8 cellular contexts compared by ENCODE assay signal in the genomic region with DNA sequence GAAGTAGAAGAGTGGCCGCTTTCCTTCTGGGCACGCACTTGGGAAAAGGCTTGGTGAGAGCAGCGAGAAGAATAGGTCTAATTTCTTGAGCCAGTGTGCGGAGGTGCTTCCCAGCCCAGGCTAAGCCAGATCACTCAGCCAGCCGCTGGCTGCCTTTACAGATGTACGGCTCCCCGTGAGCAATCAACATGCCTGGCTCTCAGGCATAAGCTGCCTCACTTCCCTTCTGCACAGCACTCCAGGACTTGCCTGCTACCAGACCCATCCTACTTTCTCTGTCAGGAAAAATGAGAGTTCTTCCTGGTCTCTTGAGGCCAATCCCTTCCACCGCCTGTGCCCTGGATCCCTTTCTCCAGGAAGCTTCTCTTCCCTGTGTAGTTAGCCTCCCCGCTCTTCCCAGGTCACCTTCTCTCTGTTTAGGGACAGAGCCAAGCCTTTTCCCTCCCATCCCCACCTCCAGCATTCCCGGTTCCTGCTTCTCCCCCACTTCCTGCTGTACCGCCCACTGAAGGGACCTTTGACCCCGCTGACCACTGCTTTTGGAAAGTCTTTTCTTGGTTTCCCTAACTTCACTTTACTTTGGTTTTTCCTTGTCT. TPM values are rescaled to one million over a fixed set of nuclear protein-coding genes. Genes with fewer than 3 reads are reported as not detected.
DNase-seq lines count a peak whose midpoint lies in the region; ATAC-seq and TF ChIP-seq lines count a peak whose summit lies in the region.

No MANE protein-coding gene starts in this region.

- no peak for TF ChIP-seq CTCF in GM10266 (IDR thresholded peaks at IDR 0.05; ENCODE audit: control insufficient read depth, insufficient read depth, low read depth, missing control alignments)

- no peak overlapping the region for H3K18ac ChIP-seq in neuronal stem cell (ENCODE audit: low read length)

- H2BK12ac ChIP-seq in neuronal stem cell (ENCODE audit: low read length): no peak overlapping the region

- no peak overlapping the region for H3K4me2 ChIP-seq in neuronal stem cell (ENCODE audit: insufficient read depth, low read length, poor library complexity, severe bottlenecking)

- peaks cover 4% of the 10 kb centered on the region for H3K36me3 Mint-ChIP-seq in effector memory CD8-positive, alpha-beta T cell (ENCODE audit: insufficient read depth)

- no peaks in the 10 kb centered on the region for H3K36me3 ChIP-seq in neuronal stem cell (replicated peaks in 1 of 2; ENCODE audit: control insufficient read depth in 2 of 2, insufficient read depth in 2 of 2, low read length in 2 of 2)

- no CpG with 5 or more reads among the region's 12 CpGs for WGBS in neuronal stem cell (ENCODE audit: extremely low coverage in 2 of 2, insufficient read length in 2 of 2, insufficient replicate concordance in 1 of 2), 2 donors

- no peaks in the 10 kb centered on the region for H3K9me3 ChIP-seq in neuronal stem cell (replicated peaks in 1 of 2; ENCODE audit: control insufficient read depth in 2 of 2, insufficient read depth in 1 of 2, low read depth in 1 of 2, low read length in 2 of 2)

- H2AK5ac ChIP-seq in neuronal stem cell (ENCODE audit: low read depth, low read length): no peak overlapping the region

- DNase-seq in GM10266 (ENCODE audit: extremely low spot score) (peak; percentile 26), NCI-H446 treated with DMSO at 0.1 percent for 48 hours (lab: John Stamatoyannopoulos, UW) (peak; percentile 6), neuronal stem cell (ENCODE audit: low spot score) (no peak), middle frontal gyrus (ENCODE audit: extremely low spot score, low spot score) (no peak), retina (no peak), iPS-NIHi11 (ENCODE audit: low spot score) (no peak)
- DNase-seq in effector memory CD8-positive, alpha-beta T cell: no peak

- H3K79me1 ChIP-seq in neuronal stem cell (ENCODE audit: low read depth, low read length): no peaks in the 10 kb centered on the region

- no peak overlapping the region for H2BK5ac ChIP-seq in neuronal stem cell (ENCODE audit: low read length)

- peak overlapping the region; percentile 96 for H3K4me3 Mint-ChIP-seq in effector memory CD8-positive, alpha-beta T cell

- peaks cover 4 to 8% of the 10 kb centered on the region in 2 donors for H3K4me1 ChIP-seq in neuronal stem cell (ENCODE audit: control insufficient read depth in 2 of 2, insufficient read depth in 1 of 2, low read depth in 1 of 2, low read length in 2 of 2)

- H3K14ac ChIP-seq in neuronal stem cell (ENCODE audit: low read length): no peak overlapping the region

- no peak overlapping the region for H2BK120ac ChIP-seq in neuronal stem cell (ENCODE audit: low read depth, low read length)

- H3K4me1 Mint-ChIP-seq in effector memory CD8-positive, alpha-beta T cell (ENCODE audit: low read depth in 2 of 2): peaks cover 37 to 49% of the 10 kb centered on the region in 2 donors

- no peaks in the 10 kb centered on the region for H3K27me3 Mint-ChIP-seq in effector memory CD8-positive, alpha-beta T cell

- H2AFZ ChIP-seq in neuronal stem cell (ENCODE audit: low read length): peak overlapping the region; percentile 83

- no peak for ATAC-seq in effector memory CD8-positive, alpha-beta T cell (replicated peaks)
- no peak for ATAC-seq in HG03442 (IDR thresholded peaks at IDR 0.05; ENCODE audit: unreplicated experiment)

- no peak overlapping the region for H3K9ac ChIP-seq in neuronal stem cell (ENCODE audit: low read depth, low read length, poor library complexity)

- no peaks in the 10 kb centered on the region for H3K9me3 Mint-ChIP-seq in effector memory CD8-positive, alpha-beta T cell

- no peak overlapping the region for H4K91ac ChIP-seq in neuronal stem cell (ENCODE audit: low read depth, low read length, poor library complexity)

- peak overlapping the region; percentile 97 for H3K27ac Mint-ChIP-seq in effector memory CD8-positive, alpha-beta T cell

- H4K8ac ChIP-seq in neuronal stem cell (ENCODE audit: low read depth, low read length): no peak overlapping the region

- no peak overlapping the region for H3K23ac ChIP-seq in neuronal stem cell (ENCODE audit: low read depth, low read length, poor library complexity)

- no peak overlapping the region for H3K27ac ChIP-seq in neuronal stem cell (replicated peaks; ENCODE audit: low read length)

- no peak overlapping the region for H3K4ac ChIP-seq in neuronal stem cell (ENCODE audit: low read length)

- H3K27me3 ChIP-seq in neuronal stem cell (ENCODE audit: control insufficient read depth in 3 of 3, insufficient read depth in 3 of 3, low read depth in 1 of 3, low read length in 3 of 3): peaks cover 0 to 2% (median 0%) of the 10 kb centered on the region in 3 experiments

- no peak overlapping the region for H2BK15ac ChIP-seq in neuronal stem cell (ENCODE audit: low read length)

- no peak overlapping the region for H3K4me3 ChIP-seq in neuronal stem cell (ENCODE audit: low read length in 2 of 2)

RNA-seq across cellular contexts. Expression of a gene that starts 1.1 kb away (rescaled TPM):
- polyA plus RNA-seq in neuronal stem cell (2013, experiment 1 of 2): not detected
- polyA plus RNA-seq in neuronal stem cell (2013, experiment 2 of 2): not detected

RNA-seq across cellular contexts. Expression of a gene that starts 1.3 kb away (rescaled TPM):
- polyA plus RNA-seq in neuronal stem cell (2013, experiment 1 of 2): 0.81 TPM
- polyA plus RNA-seq in neuronal stem cell (2013, experiment 2 of 2): 0.79 TPM

RNA-seq across cellular contexts. Expression of a gene that starts 17.0 kb away (rescaled TPM):
- 0.99 TPM for polyA plus RNA-seq in neuronal stem cell (2013, experiment 1 of 2)
- polyA plus RNA-seq in neuronal stem cell (2013, experiment 2 of 2): 1.0 TPM

RNA-seq across cellular contexts. Expression of a gene that starts 44.2 kb away (rescaled TPM):
- polyA plus RNA-seq in neuronal stem cell (2013, experiment 1 of 2): 84.5 TPM
- 85.1 TPM for polyA plus RNA-seq in neuronal stem cell (2013, experiment 2 of 2)

RNA-seq across cellular contexts. Expression of a gene that starts 54.7 kb away (rescaled TPM):
- polyA plus RNA-seq in neuronal stem cell (2013, experiment 1 of 2): 15.9 TPM
- 15.7 TPM for polyA plus RNA-seq in neuronal stem cell (2013, experiment 2 of 2)

Comparison
In these comparisons a context has a peak if more than half of its experiments do, and no peak if none do; other contexts are left out.
1. DNase-seq: peak in GM10266 (single experiment) and NCI-H446 treated with DMSO at 0.1 percent for 48 hours (single experiment); none in effector memory CD8-positive, alpha-beta T cell (0 of 3), neuronal stem cell (single experiment), middle frontal gyrus (single experiment), retina (single experiment) and iPS-NIHi11 (single experiment).